Comparison of ENCODE assay signal across 9 cellular contexts in the genomic region with DNA sequence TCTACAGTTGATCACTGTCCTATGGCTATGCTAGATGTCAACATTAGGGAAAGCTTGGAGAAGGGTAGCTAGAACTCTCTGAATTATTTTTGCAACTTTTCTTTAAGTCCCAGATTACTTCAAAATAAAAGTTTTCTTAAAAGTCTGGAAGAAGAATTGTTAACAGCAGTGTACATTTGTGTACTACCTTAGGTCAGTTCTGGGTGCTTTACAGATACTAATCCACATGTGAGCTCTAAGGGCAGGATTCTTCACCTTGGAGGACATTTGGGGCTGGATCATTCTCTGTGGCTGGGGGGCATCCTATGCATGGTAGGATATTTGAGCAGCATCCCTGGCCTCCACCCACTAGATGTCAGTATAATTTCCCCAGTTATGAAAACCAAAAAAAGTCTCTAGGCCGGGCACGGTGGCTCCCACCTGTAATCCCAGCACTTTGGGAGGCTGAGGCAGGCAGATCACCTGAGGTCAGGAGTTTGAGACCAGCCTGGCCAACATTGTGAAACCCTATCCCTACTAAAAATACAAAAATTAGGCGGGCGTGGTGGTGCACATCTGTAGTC. TPM values are rescaled to one million over a fixed set of nuclear protein-coding genes. Genes with fewer than 3 reads are reported as not detected.
DNase-seq lines count a peak whose midpoint lies in the region; ATAC-seq and TF ChIP-seq lines count a peak whose summit lies in the region.
"Had no signal": no experiment of that assay in that cellular context is flagged by ENCODE, and none has a peak within 500 bp of the region (broad histone marks: within the 10 kb centered on the region; RNA-seq: fewer than 3 reads in every experiment).

No MANE protein-coding gene starts in this region.

- POLR2A ChIA-PET in A673 (lab: Charles Lee; ENCODE audit: low non-redundant PET), result no interaction called here

- no peak overlapping the region for H3K4me3 ChIP-seq in A673 (ENCODE audit: low read depth, low read length, poor library complexity, severe bottlenecking)
- H3K4me3 ChIP-seq in DOHH2 (ENCODE audit: low read length), result no peak overlapping the region
- H3K4me3 ChIP-seq in choroid plexus epithelial cell (ENCODE audit: low read depth, low read length), result no peak overlapping the region

- H3K27me3 ChIP-seq in A673 (replicated peaks; ENCODE audit: insufficient read depth, low read depth, low read length, poor library complexity), result no peaks in the 10 kb centered on the region
- H3K27me3 ChIP-seq in DOHH2 (ENCODE audit: control insufficient read depth, low read length), result no peaks in the 10 kb centered on the region

- no peak for ATAC-seq in GM21717 (IDR thresholded peaks at IDR 0.05; ENCODE audit: unreplicated experiment)

- CTCF ChIA-PET in A673 (lab: Charles Lee), result interaction anchor here (0.5 to 0.7 kb wide), 3 partner anchors 20 to 233 kb away, joined by 4 to 9 read pairs (median 5); partner anchors contain the start of gene ASF1B

- no peaks in the 10 kb centered on the region for H3K9me2 ChIP-seq in DOHH2 (replicated peaks; ENCODE audit: control insufficient read depth, low read length)

- H3K27ac ChIP-seq in A673 (ENCODE audit: low read depth, low read length, poor library complexity, severe bottlenecking), result no peak overlapping the region
- no peak overlapping the region for H3K27ac ChIP-seq in DOHH2 (ENCODE audit: low read depth, low read length)

- H3K4me1 ChIP-seq in A673 (ENCODE audit: insufficient read depth, low read length, poor library complexity, severe bottlenecking) (no peaks in the 10 kb centered on the region), DOHH2 (ENCODE audit: control insufficient read depth, low read length) (peaks cover 27% of the 10 kb centered on the region)

- H3K36me3 ChIP-seq in A673 (ENCODE audit: insufficient read depth, low read length, poor library complexity, severe bottlenecking) (no peaks in the 10 kb centered on the region), DOHH2 (ENCODE audit: control insufficient read depth, low read length) (no peaks in the 10 kb centered on the region)

- peak; percentile 58 for TF ChIP-seq CTCF in A673 (conservative IDR thresholded peaks at IDR 0.05; ENCODE audit: low read depth, low read length)
- peak; percentile 75 for TF ChIP-seq CTCF in DOHH2 (IDR thresholded peaks at IDR 0.05; ENCODE audit: low read depth, low read length, poor library complexity, severe bottlenecking)
- TF ChIP-seq CTCF in choroid plexus epithelial cell (conservative IDR thresholded peaks at IDR 0.05; ENCODE audit: low read depth, low read length), result peak; percentile 63

- peak; percentile 45 for DNase-seq in A673 (ENCODE audit: low spot score)
- peak; percentile 45 for DNase-seq in NCI-H82 treated with DMSO at 0.1 percent for 48 hours (lab: John Stamatoyannopoulos, UW; ENCODE audit: unreplicated experiment)
- peak; percentile 29 for DNase-seq in choroid plexus epithelial cell (ENCODE audit: low read depth)
- DNase-seq in iPS-NIHi11 (ENCODE audit: low spot score), result no peak
- no peak for DNase-seq in NCI-H345 (lab: John Stamatoyannopoulos, UW)
- DNase-seq in H4 (ENCODE audit: low spot score), result no peak

- H3K79me2 ChIP-seq in DOHH2 (ENCODE audit: control insufficient read depth, low read length), result peaks cover 17% of the 10 kb centered on the region

- H4K20me1 ChIP-seq in DOHH2 (ENCODE audit: control insufficient read depth, insufficient read depth, low read depth, low read length), result no peaks in the 10 kb centered on the region

- intact Hi-C loops in A673 (cut with micrococcal nuclease; ENCODE audit: unreplicated experiment), result no loop called here

- H3K9me3 ChIP-seq in A673 (ENCODE audit: low read depth, low read length, poor library complexity, severe bottlenecking) (no peaks in the 10 kb centered on the region), DOHH2 (ENCODE audit: control insufficient read depth, insufficient read depth, low read length) (no peaks in the 10 kb centered on the region)

- 0 out of 2 replicates have a peak overlapping the region, but pooled peaks have one; percentile 12 for H3K4me2 ChIP-seq in DOHH2 (ENCODE audit: low read length)

- no TSS peak for BruUV-seq in A673 (replicated peaks; lab: Mats Ljungman, UMichigan)

- no peaks in the 10 kb centered on the region for H3F3A ChIP-seq in DOHH2 (ENCODE audit: control insufficient read depth, insufficient read depth)

RNA-seq across cellular contexts. Expression of gene BRME1, which starts 2.8 kb away (rescaled TPM):
- 3.2 and 4.0 TPM in 2 replicates for total RNA-seq in A673 (2021)
- 2.3 and 5.3 TPM in 2 replicates for total RNA-seq in H4 (2014; rRNA removed; shearing (Covaris generic))

RNA-seq across cellular contexts. Expression of gene CC2D1A, which starts 2.9 kb away (rescaled TPM):
- total RNA-seq in A673 (2021), result 38.6 and 40.9 TPM in 2 replicates
- total RNA-seq in H4 (2014; rRNA removed; shearing (Covaris generic)), result 13.5 and 14.9 TPM in 2 replicates

RNA-seq across cellular contexts. Expression of gene NANOS3, which starts 26.1 kb away (rescaled TPM):
- total RNA-seq in A673 (2021), result 4.9 and 7.1 TPM in 2 replicates
- not detected in 2 replicates for total RNA-seq in H4 (2014; rRNA removed; shearing (Covaris generic))
- total RNA-seq: skeletal muscle tissue had no signal

RNA-seq across cellular contexts. Expression of gene PODNL1, which starts 35.1 kb away (rescaled TPM):
- total RNA-seq in A673 (2021), result not detected in 2 replicates
- total RNA-seq in H4 (2014; rRNA removed; shearing (Covaris generic)), result 2.9 and 4.9 TPM in 2 replicates
- total RNA-seq: skeletal muscle tissue had no signal

RNA-seq across cellular contexts. Expression of gene DCAF15, which starts 49.2 kb away (rescaled TPM):
- 62.4 and 65.4 TPM in 2 replicates for total RNA-seq in A673 (2021)
- 13.8 and 14.2 TPM in 2 replicates for total RNA-seq in H4 (2014; rRNA removed; shearing (Covaris generic))

Comparison
In these comparisons a context has a peak if more than half of its experiments do, and no peak if none do; other contexts are left out.
1. DNase-seq: peak in A673 (single experiment), NCI-H82 treated with DMSO at 0.1 percent for 48 hours (single experiment) and choroid plexus epithelial cell (single experiment); none in iPS-NIHi11 (single experiment), NCI-H345 (single experiment) and H4 (single experiment).
2. Peak in every context shown above with its lines, with median percentiles within 50 percentile points of each other: CTCF ChIP-seq.